Comparison of ENCODE assay signal across 22 cellular contexts in genomic region chr12:87815738-87816137, GRCh38.
"Had no signal": no experiment of that assay in that cellular context is flagged by ENCODE, and none has a peak within 500 bp of the region (broad histone marks: within the 10 kb centered on the region; RNA-seq: fewer than 3 reads in every experiment).

No MANE protein-coding gene starts in this region.

- H3K27ac Mint-ChIP-seq: activated naive CD8-positive, alpha-beta T cell; naive thymus-derived CD4-positive, alpha-beta T cell; T-helper 2 cell treated with Interferon-gamma antibody and Interleukin-4, amounts not matched to agents 5 μg/mL and 100 μg/mL, for 36 hours; type B pancreatic cell had no signal

- H3K27me3 Mint-ChIP-seq: activated naive CD8-positive, alpha-beta T cell; central memory CD8-positive, alpha-beta T cell; naive thymus-derived CD4-positive, alpha-beta T cell; type B pancreatic cell had no signal

- H3K4me1 ChIP-seq: body of pancreas, gastrocnemius medialis, heart left ventricle, suprapubic skin had no signal

- H3K4me1 Mint-ChIP-seq: central memory CD8-positive, alpha-beta T cell; naive thymus-derived CD4-positive, alpha-beta T cell had no signal

- H3K4me3 ChIP-seq: body of pancreas, gastrocnemius medialis, heart left ventricle, skin epidermis, suprapubic skin had no signal

- H3K27ac ChIP-seq: body of pancreas, gastrocnemius medialis, heart left ventricle, neutrophil, skin epidermis, suprapubic skin had no signal

- H3K27me3 ChIP-seq: body of pancreas, gastrocnemius medialis, heart left ventricle, neutrophil, suprapubic skin had no signal

- H3K36me3 Mint-ChIP-seq: activated naive CD8-positive, alpha-beta T cell; naive thymus-derived CD4-positive, alpha-beta T cell; type B pancreatic cell had no signal

- ATAC-seq: body of pancreas; gastrocnemius medialis; heart left ventricle; naive thymus-derived CD4-positive, alpha-beta T cell had no signal

- H3K4me3 Mint-ChIP-seq: activated naive CD8-positive, alpha-beta T cell; central memory CD8-positive, alpha-beta T cell; naive thymus-derived CD4-positive, alpha-beta T cell; T-helper 2 cell treated with Interferon-gamma antibody and Interleukin-4, amounts not matched to agents 5 μg/mL and 100 μg/mL, for 36 hours; type B pancreatic cell had no signal

- H3K9me3 Mint-ChIP-seq: T-helper 2 cell treated with Interferon-gamma antibody and Interleukin-4, amounts not matched to agents 5 μg/mL and 100 μg/mL, for 36 hours had no signal

- H3K36me3 ChIP-seq: gastrocnemius medialis, heart left ventricle, neutrophil, suprapubic skin had no signal

- DNase-seq: activated CD4-positive, alpha-beta T cell treated with anti-CD3 and anti-CD28 coated beads, Interleukin-2, amount 50 U/mL, for 1 hour; activated CD4-positive, CD25-positive, alpha-beta regulatory T cell; activated CD8-positive, alpha-beta memory T cell treated with anti-CD3 and anti-CD28 coated beads for 24 hours; activated gamma-delta T cell treated with Interleukin-2 at 50 U/mL for 16 hours; amniotic stem cell; body of pancreas; effector CD8-positive, alpha-beta T cell; gastrocnemius medialis; heart left ventricle; left cardiac atrium; naive thymus-derived CD4-positive, alpha-beta T cell; posterior cingulate gyrus; stimulated activated CD4-positive, alpha-beta T cell treated with anti-CD3 and anti-CD28 coated beads, Interleukin-15, amount 100 ng/mL, for 24 hours; stimulated activated CD4-positive, alpha-beta T cell treated with anti-CD3 and anti-CD28 coated beads, Interleukin-4, amount 100 ng/mL, for 24 hours; stimulated activated naive CD4-positive, alpha-beta T cell had no signal
